ENCODE assay signal across 21 cellular contexts in the genomic region with DNA sequence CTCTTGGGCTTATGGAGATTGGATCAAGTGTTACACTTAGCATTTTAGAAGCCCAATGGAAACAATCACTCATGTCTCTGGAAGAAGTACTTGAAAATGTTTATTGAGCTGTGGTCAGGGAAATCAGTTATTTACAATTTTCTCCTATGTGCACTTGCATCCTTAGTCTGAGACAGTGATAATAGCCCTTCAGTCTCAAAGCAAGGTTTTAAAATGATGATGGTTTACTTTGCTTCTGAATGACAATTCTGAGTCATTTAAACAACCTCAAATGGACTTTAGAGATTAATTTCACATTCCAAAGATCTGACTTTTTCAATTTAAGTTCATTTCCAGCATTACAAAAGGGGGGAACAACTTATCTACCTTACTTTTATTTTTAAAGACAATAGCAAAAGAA. TPM values are rescaled to one million over a fixed set of nuclear protein-coding genes. Genes with fewer than 3 reads are reported as not detected.
DNase-seq lines count a peak whose midpoint lies in the region; FAIRE-seq and TF ChIP-seq lines count a peak whose summit lies in the region.
"Had no signal": no experiment of that assay in that cellular context is flagged by ENCODE, and none has a peak within 500 bp of the region (broad histone marks: within the 10 kb centered on the region; RNA-seq: fewer than 3 reads in every experiment).

No MANE protein-coding gene starts in this region.

- no peak for FAIRE-seq in endothelial cell of umbilical vein (lab: Jason Lieb, UNC)
- FAIRE-seq: kidney had no signal

- BruUV-seq in endothelial cell of umbilical vein (replicated peaks; lab: Mats Ljungman, UMichigan): no TSS peak

- intact Hi-C loops in endothelial cell of umbilical vein (cut with micrococcal nuclease): loop anchor here (5.0 kb wide), 1 partner anchor 438 kb away; no protein-coding TSS in a partner anchor

- H3K4me1 ChIP-seq in endothelial cell of umbilical vein (ENCODE audit: control insufficient read depth, extremely low read depth, insufficient read depth, low read length) (peaks cover 47% of the 10 kb centered on the region), skeletal muscle satellite cell (ENCODE audit: control insufficient read depth, insufficient read depth, low read length) (peaks cover 86% of the 10 kb centered on the region)

- H3K79me2 ChIP-seq in endothelial cell of umbilical vein (ENCODE audit: control insufficient read depth, insufficient read depth, low read length): peaks cover 81% of the 10 kb centered on the region

- DNase-seq in NCI-H187 treated with DMSO at 0.1 percent for 48 hours (lab: John Stamatoyannopoulos, UW) (peak; percentile 52), NCI-H187 (lab: John Stamatoyannopoulos, UW) (no peak), NCI-H2107 treated with DMSO at 0.1 percent for 48 hours (lab: John Stamatoyannopoulos, UW; ENCODE audit: unreplicated experiment) (peak; percentile 88), endothelial cell of umbilical vein (ENCODE audit: low read depth, low spot score) (no peak), RKO (ENCODE audit: low spot score) (no peak), hepatic stellate cell (ENCODE audit: low spot score) (no peak), SK-N-DZ (ENCODE audit: low spot score) (no peak)
- DNase-seq: activated CD4-positive, alpha-beta T cell treated with anti-CD3 and anti-CD28 coated beads, Interleukin-2, amount 10 ng/mL, durations not matched to agents 7 days and 5 days; KG1; kidney; NCI-H1930; NCI-H524; retina; Right ventricle myocardium superior; T-helper 17 cell; uterus had no signal

- no peak for TF ChIP-seq CTCF in endothelial cell of umbilical vein (IDR thresholded peaks at IDR 0.05; ENCODE audit: extremely low read depth in 1 of 2, insufficient read depth in 1 of 2, low read depth in 1 of 2, low read length in 2 of 2)

- dilution Hi-C loops in endothelial cell of umbilical vein (cut with MboI; ENCODE audit: extremely low pct_ligation_motif_present, low sequenced_read_pairs): loop anchor here (25.0 kb wide), 1 partner anchor 443 kb away; no protein-coding TSS in a partner anchor

- CTCF ChIA-PET in endothelial cell of umbilical vein (lab: Charles Lee): no interaction called here

- H3K27ac ChIP-seq in endothelial cell of umbilical vein (ENCODE audit: insufficient read depth, low read depth, low read length): peak overlapping the region; percentile 12
- H3K27ac ChIP-seq: 22Rv1, breast epithelium, coronary artery, suprapubic skin, uterus had no signal

- no peak for TF ChIP-seq POLR2A in endothelial cell of umbilical vein (IDR thresholded peaks at IDR 0.05; ENCODE audit: low read depth, low read length)

- H3K9me1 ChIP-seq in endothelial cell of umbilical vein (replicated peaks; ENCODE audit: control insufficient read depth, extremely low read depth, insufficient read depth, low read length): no peaks in the 10 kb centered on the region

- POLR2A ChIA-PET in endothelial cell of umbilical vein (lab: Charles Lee): interaction anchor here (1.2 kb wide), 1 partner anchor 19 kb away, joined by 3 read pairs; no protein-coding TSS in a partner anchor

- no peak overlapping the region for H3K4me2 ChIP-seq in endothelial cell of umbilical vein (ENCODE audit: insufficient read depth, low read length)
- peak overlapping the region; percentile 62 for H3K4me2 ChIP-seq in skeletal muscle satellite cell (ENCODE audit: low read length)

- H3K9me3 ChIP-seq in endothelial cell of umbilical vein (replicated peaks; ENCODE audit: control insufficient read depth, insufficient read depth, low read length): no peaks in the 10 kb centered on the region
- no peaks in the 10 kb centered on the region for H3K9me3 ChIP-seq in skeletal muscle satellite cell (replicated peaks; ENCODE audit: low read length)
- H3K9me3 ChIP-seq: breast epithelium, suprapubic skin, uterus had no signal

- H2AFZ ChIP-seq in endothelial cell of umbilical vein (ENCODE audit: low read depth, low read length): no peak overlapping the region

- no peak overlapping the region for H3K4me3 ChIP-seq in endothelial cell of umbilical vein (replicated peaks in 1 of 3; ENCODE audit: insufficient read depth in 1 of 3, low read depth in 1 of 3, low read length in 3 of 3)
- no peak overlapping the region for H3K4me3 ChIP-seq in skeletal muscle satellite cell (ENCODE audit: low read length)
- H3K4me3 ChIP-seq: breast epithelium, coronary artery, suprapubic skin, uterus had no signal

- no peak overlapping the region for H3K9ac ChIP-seq in endothelial cell of umbilical vein (replicated peaks; ENCODE audit: extremely low read depth, insufficient read depth, low read length)
- no peak overlapping the region for H3K9ac ChIP-seq in skeletal muscle satellite cell (ENCODE audit: low read depth, low read length)

- H3K36me3 ChIP-seq in endothelial cell of umbilical vein (ENCODE audit: control insufficient read depth in 2 of 2, extremely low read depth in 1 of 2, insufficient read depth in 2 of 2, low read length in 2 of 2) (peaks cover 9 to 26% of the 10 kb centered on the region in 2 experiments), skeletal muscle satellite cell (ENCODE audit: insufficient read depth, low read length) (peaks cover 81% of the 10 kb centered on the region)
- H3K36me3 ChIP-seq: breast epithelium, uterus had no signal

- H3K27me3 ChIP-seq in endothelial cell of umbilical vein (ENCODE audit: control insufficient read depth in 2 of 2, insufficient read depth in 2 of 2, low read length in 2 of 2): no peaks in the 10 kb centered on the region
- no peaks in the 10 kb centered on the region for H3K27me3 ChIP-seq in skeletal muscle satellite cell (ENCODE audit: control insufficient read depth, insufficient read depth, low read length)
- H3K27me3 ChIP-seq: breast epithelium, suprapubic skin, uterus had no signal

- no peaks in the 10 kb centered on the region for H4K20me1 ChIP-seq in endothelial cell of umbilical vein (replicated peaks; ENCODE audit: control insufficient read depth, extremely low read depth, insufficient read depth, low read length)

TF ChIP-seq in endothelial cell of umbilical vein, 7 proteins besides CTCF, POLR2A, EP300 and RAD21:
- no peak for TF ChIP-seq FOS (IDR thresholded peaks at IDR 0.05; ENCODE audit: borderline replicate concordance, insufficient read depth, low read length)
- TF ChIP-seq GATA2 (IDR thresholded peaks at IDR 0.05; ENCODE audit: insufficient read depth, insufficient read length, low read depth, low read length): no peak
- no peak for TF ChIP-seq JUN (IDR thresholded peaks at IDR 0.05; ENCODE audit: borderline replicate concordance, insufficient read depth, insufficient read length, low read depth)
- TF ChIP-seq, protein P1, sequence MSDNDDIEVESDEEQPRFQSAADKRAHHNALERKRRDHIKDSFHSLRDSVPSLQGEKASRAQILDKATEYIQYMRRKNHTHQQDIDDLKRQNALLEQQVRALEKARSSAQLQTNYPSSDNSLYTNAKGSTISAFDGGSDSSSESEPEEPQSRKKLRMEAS (IDR thresholded peaks at IDR 0.05; ENCODE audit: insufficient read depth, insufficient read length): no peak
- no peak for TF ChIP-seq EZH2 (IDR thresholded peaks at IDR 0.05; ENCODE audit: borderline replicate concordance, low read depth, low read length, severe bottlenecking)
- no peak for TF ChIP-seq POLR2AphosphoS5 (IDR thresholded peaks at IDR 0.05; ENCODE audit: insufficient read depth, low read depth, low read length)
- TF ChIP-seq MYC (IDR thresholded peaks at IDR 0.05; ENCODE audit: low read depth, low read length): no peak

RNA-seq across cellular contexts. Expression of a gene that starts 20.1 kb away (rescaled TPM):
- 20.0 and 21.2 TPM in 2 replicates for total RNA-seq in endothelial cell of umbilical vein
- polyA plus RNA-seq in endothelial cell of umbilical vein: 8.1 and 9.1 TPM in 2 replicates
- 11.8 and 13.5 TPM in 2 replicates for polyA plus RNA-seq in endothelial cell of umbilical vein (2011; cell fraction: cytosol; rRNA removed)
- 21.4 and 21.9 TPM in 2 replicates for polyA plus RNA-seq in endothelial cell of umbilical vein (2011; cell fraction: nucleus; rRNA removed)
- polyA plus RNA-seq in endothelial cell of umbilical vein (2012): 13.0 and 21.9 TPM in 2 replicates
- polyA minus RNA-seq in endothelial cell of umbilical vein: 24.8 and 29.4 TPM in 2 replicates
- 11.0 TPM for polyA minus RNA-seq in endothelial cell of umbilical vein (2011; cell fraction: cytosol; rRNA and poly(A)+ RNA removed)
- 119 and 123 TPM in 2 replicates for polyA minus RNA-seq in endothelial cell of umbilical vein (2011; cell fraction: nucleus; rRNA and poly(A)+ RNA removed)
- 39.3 and 47.9 TPM in 2 replicates for total RNA-seq in skeletal muscle satellite cell (2012; rRNA removed)
- polyA plus RNA-seq in SK-N-DZ (2014; cell fraction: cytosol; rRNA removed): 5.9 and 6.3 TPM in 2 replicates
- 2.7 and 3.4 TPM in 2 replicates for polyA plus RNA-seq in SK-N-DZ (2014; cell fraction: nucleus; rRNA removed)

Comparison
In these comparisons a context has a peak if more than half of its experiments do, and no peak if none do; other contexts are left out.
1. DNase-seq: peak in NCI-H187 treated with DMSO at 0.1 percent for 48 hours (single experiment) and NCI-H2107 treated with DMSO at 0.1 percent for 48 hours (single experiment); none in NCI-H187 (0 of 2), endothelial cell of umbilical vein (single experiment), RKO (single experiment), hepatic stellate cell (single experiment) and SK-N-DZ (single experiment).